Comparison of ENCODE assay signal across 13 cellular contexts in genomic region chr16:69410285-69410990, GRCh38. TPM values are rescaled to one million over a fixed set of nuclear protein-coding genes. Genes with fewer than 3 reads are reported as not detected.
DNase-seq lines count a peak whose midpoint lies in the region; ATAC-seq and TF ChIP-seq lines count a peak whose summit lies in the region.
"Had no signal": no experiment of that assay in that cellular context is flagged by ENCODE, and none has a peak within 500 bp of the region (broad histone marks: within the 10 kb centered on the region; RNA-seq: fewer than 3 reads in every experiment).

No MANE protein-coding gene starts in this region.

- H3K4me3 ChIP-seq in fibroblast of pulmonary artery (replicated peaks; ENCODE audit: low read depth, low read length) (no peak overlapping the region), skeletal muscle satellite cell (ENCODE audit: low read length) (peak overlapping the region; percentile 0), MG63 (no peak overlapping the region)
- H3K4me3 ChIP-seq: body of pancreas, heart left ventricle had no signal

- H3K27me3 Mint-ChIP-seq in activated CD8-positive, alpha-beta T cell treated with anti-CD3 and anti-CD28 coated beads, Interleukin-2, amount 10 ng/mL, durations not matched to agents 7 days and 5 days (ENCODE audit: low read depth), result no peaks in the 10 kb centered on the region
- H3K27me3 Mint-ChIP-seq in T-helper 2 cell treated with Interferon-gamma antibody and Interleukin-4, amounts not matched to agents 5 μg/mL and 100 μg/mL, for 36 hours (ENCODE audit: low read depth), result no peaks in the 10 kb centered on the region

- peak overlapping the region; percentile 67 for H3K4me2 ChIP-seq in skeletal muscle satellite cell (ENCODE audit: low read length)

- H3K9ac ChIP-seq in skeletal muscle satellite cell (ENCODE audit: low read depth, low read length), result no peak overlapping the region

- POLR2A ChIA-PET in activated CD8-positive, alpha-beta T cell treated with anti-CD3 and anti-CD28 coated beads, Interleukin-2, amount 10 ng/mL, durations not matched to agents 7 days and 5 days (lab: Charles Lee), result interaction anchor here (0.9 kb wide), 1 partner anchor 9 kb away, joined by 3 read pairs; no protein-coding TSS in a partner anchor

- DNase-seq in HCEC 1CT (peak; percentile 74), fibroblast of pulmonary artery (ENCODE audit: low read depth) (peak; percentile 83), MG63 (no peak)
- no peak for DNase-seq in activated CD8-positive, alpha-beta T cell treated with anti-CD3 and anti-CD28 coated beads, Interleukin-2, amount 10 ng/mL, durations not matched to agents 7 days and 5 days
- no peak for DNase-seq in central memory CD4-positive, alpha-beta T cell
- no peak for DNase-seq in T-helper 2 cell treated with Interferon-gamma antibody and Interleukin-4, amounts not matched to agents 5 μg/mL and 100 μg/mL, for 36 hours (ENCODE audit: low spot score)
- no peak for DNase-seq in activated naive CD4-positive, alpha-beta T cell treated with Interleukin-2 at 50 U/mL for 16 hours
- DNase-seq: activated CD4-positive, alpha-beta T cell treated with anti-CD3 and anti-CD28 coated beads for 4 hours; body of pancreas; heart left ventricle; NCI-H2171 treated with DMSO at 0.1 percent for 48 hours; RPMI8226 had no signal

- H3K36me3 Mint-ChIP-seq in activated CD8-positive, alpha-beta T cell treated with anti-CD3 and anti-CD28 coated beads, Interleukin-2, amount 10 ng/mL, durations not matched to agents 7 days and 5 days (ENCODE audit: low read depth), result no peaks in the 10 kb centered on the region
- no peaks in the 10 kb centered on the region for H3K36me3 Mint-ChIP-seq in T-helper 2 cell treated with Interferon-gamma antibody and Interleukin-4, amounts not matched to agents 5 μg/mL and 100 μg/mL, for 36 hours (ENCODE audit: low read depth)

- peaks cover 20% of the 10 kb centered on the region for H3K4me1 ChIP-seq in skeletal muscle satellite cell (ENCODE audit: control insufficient read depth, insufficient read depth, low read length)
- H3K4me1 ChIP-seq: body of pancreas had no signal

- H3K27ac Mint-ChIP-seq in activated CD8-positive, alpha-beta T cell treated with anti-CD3 and anti-CD28 coated beads, Interleukin-2, amount 10 ng/mL, durations not matched to agents 7 days and 5 days, result peak overlapping the region; percentile 86
- H3K27ac Mint-ChIP-seq in T-helper 2 cell treated with Interferon-gamma antibody and Interleukin-4, amounts not matched to agents 5 μg/mL and 100 μg/mL, for 36 hours, result no peak overlapping the region

- no peaks in the 10 kb centered on the region for H3K36me3 ChIP-seq in skeletal muscle satellite cell (ENCODE audit: insufficient read depth, low read length)
- H3K36me3 ChIP-seq in MG63, result no peaks in the 10 kb centered on the region
- H3K36me3 ChIP-seq: heart left ventricle had no signal

- no peaks in the 10 kb centered on the region for H3K27me3 ChIP-seq in skeletal muscle satellite cell (ENCODE audit: control insufficient read depth, insufficient read depth, low read length)
- H3K27me3 ChIP-seq in MG63, result no peaks in the 10 kb centered on the region
- H3K27me3 ChIP-seq: body of pancreas, heart left ventricle had no signal

- no peak overlapping the region for H3K4me3 Mint-ChIP-seq in activated CD8-positive, alpha-beta T cell treated with anti-CD3 and anti-CD28 coated beads, Interleukin-2, amount 10 ng/mL, durations not matched to agents 7 days and 5 days
- no peak overlapping the region for H3K4me3 Mint-ChIP-seq in T-helper 2 cell treated with Interferon-gamma antibody and Interleukin-4, amounts not matched to agents 5 μg/mL and 100 μg/mL, for 36 hours

- no peaks in the 10 kb centered on the region for H3K9me3 Mint-ChIP-seq in activated CD8-positive, alpha-beta T cell treated with anti-CD3 and anti-CD28 coated beads, Interleukin-2, amount 10 ng/mL, durations not matched to agents 7 days and 5 days (ENCODE audit: insufficient read depth)
- H3K9me3 Mint-ChIP-seq in T-helper 2 cell treated with Interferon-gamma antibody and Interleukin-4, amounts not matched to agents 5 μg/mL and 100 μg/mL, for 36 hours, result no peaks in the 10 kb centered on the region

- no peak for ATAC-seq in activated CD8-positive, alpha-beta T cell treated with anti-CD3 and anti-CD28 coated beads, Interleukin-2, amount 10 ng/mL, durations not matched to agents 7 days and 5 days
- ATAC-seq: body of pancreas had no signal

- peaks cover 27% of the 10 kb centered on the region for H3K4me1 Mint-ChIP-seq in activated CD8-positive, alpha-beta T cell treated with anti-CD3 and anti-CD28 coated beads, Interleukin-2, amount 10 ng/mL, durations not matched to agents 7 days and 5 days (ENCODE audit: low read depth)
- H3K4me1 Mint-ChIP-seq in T-helper 2 cell treated with Interferon-gamma antibody and Interleukin-4, amounts not matched to agents 5 μg/mL and 100 μg/mL, for 36 hours (ENCODE audit: low read depth), result peaks cover 11% of the 10 kb centered on the region

- TF ChIP-seq CTCF in fibroblast of pulmonary artery (IDR thresholded peaks at IDR 0.05; ENCODE audit: low read length, missing control alignments), result no peak

- CTCF ChIA-PET in activated CD8-positive, alpha-beta T cell treated with anti-CD3 and anti-CD28 coated beads, Interleukin-2, amount 10 ng/mL, durations not matched to agents 7 days and 5 days (lab: Charles Lee), result interaction anchor here (0.8 to 5.4 kb wide), 3 partner anchors 11 to 1082 kb away, joined by 3 to 39 read pairs (median 10); no protein-coding TSS in a partner anchor

- H3K9me3 ChIP-seq in skeletal muscle satellite cell (replicated peaks; ENCODE audit: low read length) (no peaks in the 10 kb centered on the region), MG63 (no peaks in the 10 kb centered on the region)
- H3K9me3 ChIP-seq: body of pancreas, heart left ventricle had no signal

RNA-seq across cellular contexts. Expression of gene CYB5B, which starts 14.0 kb away (rescaled TPM):
- total RNA-seq in activated CD8-positive, alpha-beta T cell treated with anti-CD3 and anti-CD28 coated beads, Interleukin-2, amount 10 ng/mL, durations not matched to agents 7 days and 5 days, result 100 to 1,000 TPM; 179 to 183 TPM
- 49.8 and 73.3 TPM in 2 replicates for total RNA-seq in skeletal muscle satellite cell (2012; rRNA removed)
- 45.2 and 48.9 TPM in 2 replicates for total RNA-seq in MG63 (2014; rRNA removed; shearing (Covaris generic); ENCODE audit: low replicate concordance)

RNA-seq across cellular contexts. Expression of gene TERF2, which starts 24.6 kb away (rescaled TPM):
- total RNA-seq in activated CD8-positive, alpha-beta T cell treated with anti-CD3 and anti-CD28 coated beads, Interleukin-2, amount 10 ng/mL, durations not matched to agents 7 days and 5 days, result 10 to 100 TPM; 42.6 to 48.4 TPM
- total RNA-seq in skeletal muscle satellite cell (2012; rRNA removed), result 12.7 and 17.0 TPM in 2 replicates
- 12.3 and 30.7 TPM in 2 replicates for total RNA-seq in MG63 (2014; rRNA removed; shearing (Covaris generic); ENCODE audit: low replicate concordance)

RNA-seq across cellular contexts. Expression of gene TMED6, which starts 58.9 kb away (rescaled TPM):
- 1 to 10 TPM; 1.4 to 1.8 TPM for total RNA-seq in activated CD8-positive, alpha-beta T cell treated with anti-CD3 and anti-CD28 coated beads, Interleukin-2, amount 10 ng/mL, durations not matched to agents 7 days and 5 days
- not detected in 2 replicates for total RNA-seq in skeletal muscle satellite cell (2012; rRNA removed)
- total RNA-seq in MG63 (2014; rRNA removed; shearing (Covaris generic); ENCODE audit: low replicate concordance), result not detected in 2 replicates

Comparison
In these comparisons a context has a peak if more than half of its experiments do, and no peak if none do; other contexts are left out.
1. DNase-seq: peak in HCEC 1CT (single experiment) and fibroblast of pulmonary artery (single experiment); none in activated CD8-positive, alpha-beta T cell treated with anti-CD3 and anti-CD28 coated beads, Interleukin-2, amount 10 ng/mL, durations not matched to agents 7 days and 5 days (single experiment), central memory CD4-positive, alpha-beta T cell (single experiment), MG63 (single experiment), T-helper 2 cell treated with Interferon-gamma antibody and Interleukin-4, amounts not matched to agents 5 μg/mL and 100 μg/mL, for 36 hours (single experiment) and activated naive CD4-positive, alpha-beta T cell treated with Interleukin-2 at 50 U/mL for 16 hours (single experiment).